19 cellular contexts compared by ENCODE assay signal in the genomic region with DNA sequence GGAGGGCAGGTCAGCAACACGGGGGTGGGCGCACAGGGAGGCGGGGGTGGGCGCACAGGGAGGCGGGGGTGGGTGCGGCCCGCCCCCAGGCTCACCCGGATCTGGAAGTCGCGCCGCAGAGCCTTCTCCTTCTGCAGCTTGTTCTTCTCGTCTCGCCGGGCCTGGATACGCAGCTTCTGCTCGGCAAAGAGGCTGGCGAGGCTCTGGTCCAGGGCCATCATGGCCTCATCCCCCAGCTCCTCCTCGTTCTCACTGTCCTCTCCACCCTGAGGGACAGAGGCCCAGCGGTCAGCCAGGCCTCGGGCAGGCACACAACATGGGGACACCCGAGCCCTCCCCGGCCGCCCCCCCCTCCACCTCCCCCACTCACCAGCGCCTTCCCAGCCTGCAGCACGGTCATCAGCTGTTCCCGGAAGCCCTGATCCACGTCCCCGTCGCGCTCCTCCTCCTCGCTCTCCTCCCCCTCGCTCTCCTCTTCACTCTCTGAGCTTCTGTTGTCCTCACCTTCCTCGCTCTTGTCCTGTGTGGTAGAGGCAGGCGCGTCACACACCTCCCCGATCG. TPM values are rescaled to one million over a fixed set of nuclear protein-coding genes. Genes with fewer than 3 reads are reported as not detected.
A peak's percentile ranks its signal among the peaks of the same experiment; 100 is the strongest.
DNase-seq lines count a peak whose midpoint lies in the region; ATAC-seq, FAIRE-seq and TF ChIP-seq lines count a peak whose summit lies in the region.
"Had no signal": no experiment of that assay in that cellular context is flagged by ENCODE, and none has a peak within 500 bp of the region (broad histone marks: within the 10 kb centered on the region; RNA-seq: fewer than 3 reads in every experiment).

No MANE protein-coding gene starts in this region.

- no peak for TF ChIP-seq RAD21 in HepG2 (CRISPR knock-in tag; IDR thresholded peaks at IDR 0.05)

- TF ChIP-seq POLR2A in HepG2 (IDR thresholded peaks at IDR 0.05; ENCODE audit: insufficient read depth in 1 of 2, low read depth in 2 of 2, low read length in 2 of 2) (no peak), right lobe of liver (IDR thresholded peaks at IDR 0.05) (no peak), testis (IDR thresholded peaks at IDR 0.05) (no peak), transverse colon (IDR thresholded peaks at IDR 0.05) (no peak), adrenal gland (IDR thresholded peaks at IDR 0.05) (no peak)

- 0 out of 2 replicates have a peak, but pooled peaks cover 2% of the 10 kb centered on the region for H4K20me1 ChIP-seq in HepG2 (ENCODE audit: insufficient read depth, low read length)

- WGBS in HepG2 (ENCODE audit: low lambda C conversion rate): 96% methylated on average over 29 of the region's 37 CpGs
- 94% methylated on average over 9 of the region's 37 CpGs for WGBS in right lobe of liver (ENCODE audit: insufficient coverage, low coverage, low lambda C conversion rate, missing lambda C conversion rate)
- WGBS in testis, 2 donors: 73 to 77% methylated on average over 12 to 35 of the region's 37 CpGs
- WGBS in transverse colon (ENCODE audit: low coverage in 1 of 2), 2 donors: 92 to 93% methylated on average over 3 to 34 of the region's 37 CpGs
- 92 to 94% (median 93%) methylated on average over 26 to 37 of the region's 37 CpGs for WGBS in adrenal gland, 4 donors

- H3K4me3 ChIP-seq in HepG2 (replicated peaks in 1 of 3; ENCODE audit: insufficient read depth in 1 of 3, low read depth in 2 of 3, low read length in 3 of 3) (no peak overlapping the region), right lobe of liver (no peak overlapping the region), testis (no peak overlapping the region), transverse colon (no peak overlapping the region), adrenal gland (no peak overlapping the region)
- H3K4me3 ChIP-seq: A549 had no signal

- intact Hi-C loops in HepG2 (cut with micrococcal nuclease; ENCODE audit: unreplicated experiment) (no loop called here), right lobe of liver (cut with DNase I) (loop anchor here in 1 of 2 donors (10.0 kb wide), 1 partner anchor 120 kb away; no protein-coding TSS in a partner anchor), testis (cut with DNase I; ENCODE audit: low total_unique reads) (no loop called here), transverse colon (cut with DNase I; ENCODE audit: low total_unique reads) (no loop called here), adrenal gland (cut with DNase I) (loop anchor here in 1 of 2 donors (10.0 kb wide), 1 partner anchor 120 kb away; no protein-coding TSS in a partner anchor)

- H3K4me1 ChIP-seq in HepG2 (ENCODE audit: insufficient read depth, low read length) (peaks cover 9% of the 10 kb centered on the region; the same call in 1 of the 2 replicates), right lobe of liver (no peaks in the 10 kb centered on the region), testis (peaks cover 5% of the 10 kb centered on the region), transverse colon (no peaks in the 10 kb centered on the region), adrenal gland (replicated peaks in 1 of 2) (no peaks in the 10 kb centered on the region)

- BruUV-seq in HepG2 (replicated peaks; lab: Mats Ljungman, UMichigan): TSS peak; percentile 24

- no peaks in the 10 kb centered on the region for H3K79me2 ChIP-seq in HepG2 (ENCODE audit: insufficient read depth, low read length)

- H3K9me3 Mint-ChIP-seq in nephron progenitor cell (no peaks in the 10 kb centered on the region), T-cell (no peaks in the 10 kb centered on the region)
- H3K9me3 Mint-ChIP-seq: CD4-positive, CD25-positive, alpha-beta regulatory T cell had no signal

- H3K4me3 Mint-ChIP-seq in nephron progenitor cell: no peak overlapping the region
- H3K4me3 Mint-ChIP-seq in T-cell: no peak overlapping the region
- H3K4me3 Mint-ChIP-seq: CD4-positive, CD25-positive, alpha-beta regulatory T cell had no signal

- H3K9ac ChIP-seq in HepG2 (ENCODE audit: insufficient read depth, low read depth, low read length): no peak overlapping the region

- H3K27me3 Mint-ChIP-seq in nephron progenitor cell (ENCODE audit: low read depth, poor library complexity): no peaks in the 10 kb centered on the region
- H3K27me3 Mint-ChIP-seq in T-cell: no peaks in the 10 kb centered on the region
- H3K27me3 Mint-ChIP-seq: CD4-positive, CD25-positive, alpha-beta regulatory T cell had no signal

- no peak for FAIRE-seq in HepG2 (lab: Jason Lieb, UNC)
- FAIRE-seq: A549, GM12891 had no signal

- H3K36me3 ChIP-seq in HepG2 (replicated peaks in 1 of 2; ENCODE audit: control insufficient read depth in 1 of 2, insufficient read depth in 2 of 2, low read length in 2 of 2) (peaks cover 46 to 86% of the 10 kb centered on the region in 2 experiments), right lobe of liver (peaks cover 0 to 53% (median 16%) of the 10 kb centered on the region in 4 donors), testis (ENCODE audit: low read depth, missing control alignments) (no peaks in the 10 kb centered on the region), transverse colon (peaks cover 0 to 50% (median 8%) of the 10 kb centered on the region in 4 donors), adrenal gland (replicated peaks in 1 of 2) (peaks cover 0 to 82% of the 10 kb centered on the region in 2 donors)

- H3K9me3 ChIP-seq in HepG2 (ENCODE audit: low read length) (no peaks in the 10 kb centered on the region), right lobe of liver (no peaks in the 10 kb centered on the region), testis (no peaks in the 10 kb centered on the region), transverse colon (no peaks in the 10 kb centered on the region), adrenal gland (replicated peaks in 1 of 3) (no peaks in the 10 kb centered on the region)
- H3K9me3 ChIP-seq: A549 had no signal

- TF ChIP-seq CTCF in HepG2 (CRISPR knock-in tag; IDR thresholded peaks at IDR 0.05): no peak
- no peak for TF ChIP-seq CTCF in right lobe of liver (IDR thresholded peaks at IDR 0.05)
- TF ChIP-seq CTCF in nephron progenitor cell (IDR thresholded peaks at IDR 0.05): no peak
- no peak for TF ChIP-seq CTCF in testis (IDR thresholded peaks at IDR 0.05)
- no peak for TF ChIP-seq CTCF in transverse colon (IDR thresholded peaks at IDR 0.05)
- no peak for TF ChIP-seq CTCF in adrenal gland (IDR thresholded peaks at IDR 0.05)

- H3K36me3 Mint-ChIP-seq in nephron progenitor cell (ENCODE audit: low read depth) (peaks cover 6% of the 10 kb centered on the region), T-cell (peaks cover 20% of the 10 kb centered on the region)
- H3K36me3 Mint-ChIP-seq: CD4-positive, CD25-positive, alpha-beta regulatory T cell had no signal

- H3K27me3 ChIP-seq in HepG2 (ENCODE audit: control insufficient read depth in 1 of 2, insufficient read depth in 2 of 2, low read length in 2 of 2) (no peaks in the 10 kb centered on the region), right lobe of liver (no peaks in the 10 kb centered on the region), testis (no peaks in the 10 kb centered on the region), transverse colon (no peaks in the 10 kb centered on the region), adrenal gland (no peaks in the 10 kb centered on the region)

- no peak overlapping the region for H3K27ac ChIP-seq in HepG2 (ENCODE audit: extremely low read length, insufficient read depth, low read length)
- no peak overlapping the region for H3K27ac ChIP-seq in right lobe of liver
- H3K27ac ChIP-seq in testis: no peak overlapping the region
- no peak overlapping the region for H3K27ac ChIP-seq in transverse colon
- H3K27ac ChIP-seq in adrenal gland: no peak overlapping the region
- H3K27ac ChIP-seq: A549 had no signal

- H2AFZ ChIP-seq in HepG2 (ENCODE audit: low read length): no peak overlapping the region

- CTCF ChIA-PET in HepG2 (lab: Yijun Ruan, JAX; ENCODE audit: low intra/inter-chr PET ratio, low total read pairs) (no interaction called here), T-cell (lab: Charles Lee) (interaction anchor here in 1 of 2 donors (0.6 kb wide), 1 partner anchor 71 kb away, joined by 4 read pairs; no protein-coding TSS in a partner anchor)

- peak overlapping the region; percentile 61 for H3K27ac Mint-ChIP-seq in nephron progenitor cell
- H3K27ac Mint-ChIP-seq in T-cell: no peak overlapping the region

- TF ChIP-seq EP300 in HepG2 (IDR thresholded peaks at IDR 0.05; ENCODE audit: low read depth in 2 of 2, low read length in 2 of 2) (no peak), HepG2 (CRISPR knock-in tag; IDR thresholded peaks at IDR 0.05; ENCODE audit: borderline replicate concordance) (no peak), transverse colon (IDR thresholded peaks at IDR 0.05; ENCODE audit: low read depth) (no peak)

- in situ Hi-C loops in HepG2 (cut with HindIII; ENCODE audit: extremely low pct_ligation_motif_present, low pct_unique_long_range_greater_than_20kb) (no loop called here), transverse colon (cut with MboI; ENCODE audit: low pct_ligation_motif_present in 1 of 4, low pct_unique_long_range_greater_than_20kb in 1 of 4, low sequenced_read_pairs in 3 of 4) (no loop called here)

- POLR2A ChIA-PET in HepG2 (lab: Yijun Ruan, JAX) (interaction anchor here (0.6 to 1.0 kb wide), 2 partner anchors 9 to 11 kb away, joined by 3 to 5 read pairs; a partner anchor contains a TSS), T-cell (lab: Charles Lee) (no interaction called here)

- no peak overlapping the region for H3K4me2 ChIP-seq in HepG2 (ENCODE audit: low read depth, low read length)
- H3K4me2 ChIP-seq: A549 had no signal

- DNase-seq in HepG2 (ENCODE audit: low spot score) (no peak), right lobe of liver (no peak), cerebellar cortex (ENCODE audit: low spot score) (peak; percentile 63), nephron progenitor cell (no peak), testis (peak; percentile 51), transverse colon (no peak), adrenal gland (no peak), T-cell (no peak)
- DNase-seq: AML-193; CD4-positive, CD25-positive, alpha-beta regulatory T cell; DMS53; GOT3; Karpas-422; NCI-H1930; NCI-H510A treated with DMSO at 0.1 percent for 48 hours; RPMI8226 had no signal

- H3K4me1 Mint-ChIP-seq in nephron progenitor cell (peaks cover 23% of the 10 kb centered on the region), T-cell (no peaks in the 10 kb centered on the region)

- ATAC-seq in HepG2: no peak
- ATAC-seq in right lobe of liver: no peak
- ATAC-seq in T-cell (replicated peaks in 1 of 4): no peak
- ATAC-seq: A549 had no signal

RNA-seq across cellular contexts. Expression of a gene that starts 10.4 kb away (rescaled TPM):
- total RNA-seq in HepG2 (2016; rRNA removed; fragmentation: Illumina TruSeq; extraction: Trizol): 40.4 and 54.8 TPM in 2 replicates
- 58.9 and 65.5 TPM in 2 replicates for total RNA-seq in HepG2 (2016; cell fraction: cytosol; rRNA removed; fragmentation: Illumina TruSeq; extraction: Trizol; ENCODE audit: low read depth)
- total RNA-seq in HepG2 (2016; cell fraction: insoluble cytoplasmic fraction; rRNA removed; fragmentation: Illumina TruSeq; extraction: Trizol): 35.1 and 61.8 TPM in 2 replicates
- 24.4 and 24.9 TPM in 2 replicates for total RNA-seq in HepG2 (2016; cell fraction: membrane; rRNA removed; fragmentation: Illumina TruSeq; extraction: Trizol)
- total RNA-seq in HepG2 (2016; cell fraction: nucleus; rRNA removed; fragmentation: Illumina TruSeq; extraction: Trizol): 52.0 and 62.6 TPM in 2 replicates
- 18.6 and 28.4 TPM in 2 replicates for polyA plus RNA-seq in HepG2 (2011; rRNA removed)
- polyA plus RNA-seq in HepG2 (2011; cell fraction: cytosol; rRNA removed): 9.7 and 12.5 TPM in 2 replicates
- 158 and 176 TPM in 2 replicates for polyA plus RNA-seq in HepG2 (2011; cell fraction: nucleus; rRNA removed)
- polyA plus RNA-seq in HepG2 (2012): 28.0 and 41.5 TPM in 2 replicates
- polyA plus RNA-seq in HepG2 (2016; cell fraction: cytosol; fragmentation: Illumina TruSeq; extraction: Trizol; ENCODE audit: low read depth): 7.8 and 7.9 TPM in 2 replicates
- 28.2 and 32.7 TPM in 2 replicates for polyA plus RNA-seq in HepG2 (2016; cell fraction: insoluble cytoplasmic fraction; fragmentation: Illumina TruSeq; extraction: Trizol; ENCODE audit: low read depth)
- polyA plus RNA-seq in HepG2 (2016; cell fraction: membrane; fragmentation: Illumina TruSeq; extraction: Trizol; ENCODE audit: low read depth): 9.0 and 12.1 TPM in 2 replicates
- polyA plus RNA-seq in HepG2 (2016; cell fraction: nucleus; fragmentation: Illumina TruSeq; extraction: Trizol; ENCODE audit: insufficient read depth, low read depth): 146 and 160 TPM in 2 replicates
- 50.2 and 100 TPM in 2 replicates for polyA minus RNA-seq in HepG2 (2011; rRNA and poly(A)+ RNA removed; ENCODE audit: low replicate concordance)
- 19.4 and 21.0 TPM in 2 replicates for polyA minus RNA-seq in HepG2 (2011; cell fraction: cytosol; rRNA and poly(A)+ RNA removed)
- 53.3 and 54.8 TPM in 2 replicates for polyA minus RNA-seq in HepG2 (2011; cell fraction: nucleus; rRNA and poly(A)+ RNA removed)
- 10 to 100 TPM; 16.3 to 32.0 (median 23.7) TPM for total RNA-seq in right lobe of liver
- total RNA-seq in testis: 10 to 100 TPM; 74.1 to 78.9 TPM
- 32.9 TPM for polyA plus RNA-seq in testis (ENCODE audit: insufficient read depth, low read depth, low replicate concordance)
- 100 to 1,000 TPM in 2 of 4 donors, 10 to 100 TPM in 2; 25.4 to 148 (median 81.5) TPM for total RNA-seq in transverse colon
- total RNA-seq in adrenal gland: 10 to 100 TPM; 27.8 to 65.5 (median 42.4) TPM
- 10 to 100 TPM; 19.0 to 62.3 (median 46.8) TPM for polyA plus RNA-seq in adrenal gland
- 100 to 1,000 TPM in 1 of 5 donors, 10 to 100 TPM in 4; 57.0 to 102 (median 94.2) TPM for total RNA-seq in T-cell

RNA-seq across cellular contexts. Expression of a gene that starts 15.6 kb away (rescaled TPM):
- 0.70 and 0.80 TPM in 2 replicates for total RNA-seq in HepG2 (2016; rRNA removed; fragmentation: Illumina TruSeq; extraction: Trizol)
- total RNA-seq in HepG2 (2016; cell fraction: cytosol; rRNA removed; fragmentation: Illumina TruSeq; extraction: Trizol; ENCODE audit: low read depth): 0.20 and 0.26 TPM in 2 replicates
- total RNA-seq in HepG2 (2016; cell fraction: insoluble cytoplasmic fraction; rRNA removed; fragmentation: Illumina TruSeq; extraction: Trizol): 0.68 and 1.1 TPM in 2 replicates
- total RNA-seq in HepG2 (2016; cell fraction: membrane; rRNA removed; fragmentation: Illumina TruSeq; extraction: Trizol): 0.59 and 0.62 TPM in 2 replicates
- total RNA-seq in HepG2 (2016; cell fraction: nucleus; rRNA removed; fragmentation: Illumina TruSeq; extraction: Trizol): 0.28 and 0.37 TPM in 2 replicates
- 0.14 and 0.16 TPM in 2 replicates for polyA plus RNA-seq in HepG2 (2011; rRNA removed)
- 0.10 and 0.12 TPM in 2 replicates for polyA plus RNA-seq in HepG2 (2011; cell fraction: cytosol; rRNA removed)
- polyA plus RNA-seq in HepG2 (2011; cell fraction: nucleus; rRNA removed): 0.09 and 0.43 TPM in 2 replicates
- 0.24 and 0.29 TPM in 2 replicates for polyA plus RNA-seq in HepG2 (2012)
- 0.24 and 0.27 TPM in 2 replicates for polyA plus RNA-seq in HepG2 (2016; cell fraction: cytosol; fragmentation: Illumina TruSeq; extraction: Trizol; ENCODE audit: low read depth)
- 0.71 and 1.2 TPM in 2 replicates for polyA plus RNA-seq in HepG2 (2016; cell fraction: insoluble cytoplasmic fraction; fragmentation: Illumina TruSeq; extraction: Trizol; ENCODE audit: low read depth)
- 0.50 and 0.52 TPM in 2 replicates for polyA plus RNA-seq in HepG2 (2016; cell fraction: membrane; fragmentation: Illumina TruSeq; extraction: Trizol; ENCODE audit: low read depth)
- 1.1 and 1.5 TPM in 2 replicates for polyA plus RNA-seq in HepG2 (2016; cell fraction: nucleus; fragmentation: Illumina TruSeq; extraction: Trizol; ENCODE audit: insufficient read depth, low read depth)
- polyA minus RNA-seq in HepG2 (2011; rRNA and poly(A)+ RNA removed; ENCODE audit: low replicate concordance): 0.38 TPM in 1 of 2 replicates, not detected in the other
- polyA minus RNA-seq in HepG2 (2011; cell fraction: cytosol; rRNA and poly(A)+ RNA removed): not detected in 2 replicates
- polyA minus RNA-seq in HepG2 (2011; cell fraction: nucleus; rRNA and poly(A)+ RNA removed): 0.12 TPM in 1 of 2 replicates, not detected in the other
- under 1 TPM; 0.09 to 0.92 (median 0.27) TPM for total RNA-seq in right lobe of liver
- 1 to 10 TPM; 3.8 to 5.9 TPM for total RNA-seq in testis
- polyA plus RNA-seq in testis (ENCODE audit: insufficient read depth, low read depth, low replicate concordance): 2.5 TPM
- total RNA-seq in transverse colon: 100 to 1,000 TPM; 214 to 308 (median 283) TPM
- total RNA-seq in adrenal gland: 1 to 10 TPM in 6 of 8 donors, under 1 TPM in 2; 0.61 to 4.2 (median 1.7) TPM
- under 1 TPM; 0.32 to 0.40 (median 0.34) TPM for polyA plus RNA-seq in adrenal gland
- not detected for total RNA-seq in T-cell
- total RNA-seq: CD4-positive, CD25-positive, alpha-beta regulatory T cell; SK-MEL-5 had no signal
- polyA plus RNA-seq: A549; CD4-positive, CD25-positive, alpha-beta regulatory T cell had no signal

RNA-seq across cellular contexts. Expression of a gene that starts 39.6 kb away (rescaled TPM):
- total RNA-seq in HepG2 (2016; rRNA removed; fragmentation: Illumina TruSeq; extraction: Trizol) (5.1 and 5.8 TPM in 2 replicates), right lobe of liver (under 1 TPM in 3 of 6 experiments, not detected in 3; 0.12 to 0.25 (median 0.14) TPM), testis (1 to 10 TPM; 2.6 to 4.3 TPM), transverse colon (under 1 TPM in 3 of 4 donors, not detected in 1; 0.16 to 0.96 (median 0.40) TPM), adrenal gland (under 1 TPM in 4 of 8 donors, not detected in 4; 0.11 to 0.67 (median 0.16) TPM), T-cell (not detected)
- total RNA-seq in HepG2 (2016; cell fraction: cytosol; rRNA removed; fragmentation: Illumina TruSeq; extraction: Trizol; ENCODE audit: low read depth): 1.5 and 1.6 TPM in 2 replicates
- total RNA-seq in HepG2 (2016; cell fraction: insoluble cytoplasmic fraction; rRNA removed; fragmentation: Illumina TruSeq; extraction: Trizol): 5.3 and 5.8 TPM in 2 replicates
- total RNA-seq in HepG2 (2016; cell fraction: membrane; rRNA removed; fragmentation: Illumina TruSeq; extraction: Trizol): 4.8 and 5.0 TPM in 2 replicates
- 3.0 and 4.2 TPM in 2 replicates for total RNA-seq in HepG2 (2016; cell fraction: nucleus; rRNA removed; fragmentation: Illumina TruSeq; extraction: Trizol)
- polyA plus RNA-seq in HepG2 (2011; rRNA removed) (0.41 and 1.1 TPM in 2 replicates), testis (ENCODE audit: insufficient read depth, low read depth, low replicate concordance) (6.9 TPM), adrenal gland (under 1 TPM in 2 of 3 donors, not detected in 1; 0.16 to 0.24 TPM)
- 0.38 and 0.64 TPM in 2 replicates for polyA plus RNA-seq in HepG2 (2011; cell fraction: cytosol; rRNA removed)
- 0.42 and 0.95 TPM in 2 replicates for polyA plus RNA-seq in HepG2 (2011; cell fraction: nucleus; rRNA removed)
- polyA plus RNA-seq in HepG2 (2012): 0.58 and 0.69 TPM in 2 replicates
- polyA plus RNA-seq in HepG2 (2016; cell fraction: cytosol; fragmentation: Illumina TruSeq; extraction: Trizol; ENCODE audit: low read depth): 1.8 TPM in 2 replicates
- polyA plus RNA-seq in HepG2 (2016; cell fraction: insoluble cytoplasmic fraction; fragmentation: Illumina TruSeq; extraction: Trizol; ENCODE audit: low read depth): 7.9 and 8.6 TPM in 2 replicates
- polyA plus RNA-seq in HepG2 (2016; cell fraction: membrane; fragmentation: Illumina TruSeq; extraction: Trizol; ENCODE audit: low read depth): 2.3 and 3.2 TPM in 2 replicates
- polyA plus RNA-seq in HepG2 (2016; cell fraction: nucleus; fragmentation: Illumina TruSeq; extraction: Trizol; ENCODE audit: insufficient read depth, low read depth): 5.8 and 9.1 TPM in 2 replicates
- polyA minus RNA-seq in HepG2 (2011; rRNA and poly(A)+ RNA removed; ENCODE audit: low replicate concordance): 1.9 TPM in 1 of 2 replicates, not detected in the other
- polyA minus RNA-seq in HepG2 (2011; cell fraction: cytosol; rRNA and poly(A)+ RNA removed): 0.70 and 0.99 TPM in 2 replicates
- 0.13 TPM in 1 of 2 replicates, not detected in the other for polyA minus RNA-seq in HepG2 (2011; cell fraction: nucleus; rRNA and poly(A)+ RNA removed)
- total RNA-seq: CD4-positive, CD25-positive, alpha-beta regulatory T cell had no signal
- polyA plus RNA-seq: CD4-positive, CD25-positive, alpha-beta regulatory T cell had no signal

RNA-seq across cellular contexts. Expression of a gene that starts 46.1 kb away (rescaled TPM):
- total RNA-seq in HepG2 (2016; rRNA removed; fragmentation: Illumina TruSeq; extraction: Trizol): not detected in 2 replicates
- total RNA-seq in HepG2 (2016; cell fraction: cytosol; rRNA removed; fragmentation: Illumina TruSeq; extraction: Trizol; ENCODE audit: low read depth): not detected in 2 replicates
- total RNA-seq in HepG2 (2016; cell fraction: insoluble cytoplasmic fraction; rRNA removed; fragmentation: Illumina TruSeq; extraction: Trizol): not detected in 2 replicates
- total RNA-seq in HepG2 (2016; cell fraction: membrane; rRNA removed; fragmentation: Illumina TruSeq; extraction: Trizol): not detected in 2 replicates
- not detected in 2 replicates for total RNA-seq in HepG2 (2016; cell fraction: nucleus; rRNA removed; fragmentation: Illumina TruSeq; extraction: Trizol)
- polyA plus RNA-seq in HepG2 (2011; rRNA removed): 0.01 and 0.03 TPM in 2 replicates
- 0.03 and 0.05 TPM in 2 replicates for polyA plus RNA-seq in HepG2 (2011; cell fraction: cytosol; rRNA removed)
- 0.14 TPM in 1 of 2 replicates, not detected in the other for polyA plus RNA-seq in HepG2 (2011; cell fraction: nucleus; rRNA removed)
- polyA plus RNA-seq in HepG2 (2012): 0.16 and 0.34 TPM in 2 replicates
- not detected in 2 replicates for polyA plus RNA-seq in HepG2 (2016; cell fraction: cytosol; fragmentation: Illumina TruSeq; extraction: Trizol; ENCODE audit: low read depth)
- polyA plus RNA-seq in HepG2 (2016; cell fraction: insoluble cytoplasmic fraction; fragmentation: Illumina TruSeq; extraction: Trizol; ENCODE audit: low read depth): not detected in 2 replicates
- polyA plus RNA-seq in HepG2 (2016; cell fraction: membrane; fragmentation: Illumina TruSeq; extraction: Trizol; ENCODE audit: low read depth): not detected in 2 replicates
- not detected in 2 replicates for polyA plus RNA-seq in HepG2 (2016; cell fraction: nucleus; fragmentation: Illumina TruSeq; extraction: Trizol; ENCODE audit: insufficient read depth, low read depth)
- 0.16 TPM in 1 of 2 replicates, not detected in the other for polyA minus RNA-seq in HepG2 (2011; rRNA and poly(A)+ RNA removed; ENCODE audit: low replicate concordance)
- not detected in 2 replicates for polyA minus RNA-seq in HepG2 (2011; cell fraction: cytosol; rRNA and poly(A)+ RNA removed)
- not detected in 2 replicates for polyA minus RNA-seq in HepG2 (2011; cell fraction: nucleus; rRNA and poly(A)+ RNA removed)
- 10 to 100 TPM in 1 of 6 experiments, 1 to 10 TPM in 5; 3.0 to 12.4 (median 7.3) TPM for total RNA-seq in right lobe of liver
- total RNA-seq in testis: 1 to 10 TPM; 6.7 to 8.0 TPM
- polyA plus RNA-seq in testis (ENCODE audit: insufficient read depth, low read depth, low replicate concordance): 11.5 TPM
- total RNA-seq in transverse colon: 10 to 100 TPM in 3 of 4 donors, 1 to 10 TPM in 1; 8.7 to 72.0 (median 18.2) TPM
- total RNA-seq in adrenal gland: 10 to 100 TPM in 1 of 8 donors, 1 to 10 TPM in 7; 4.9 to 15.1 (median 7.7) TPM
- 10 to 100 TPM in 2 of 3 donors, under 1 TPM in 1; 0.90 to 25.1 (median 10.4) TPM for polyA plus RNA-seq in adrenal gland
- total RNA-seq in T-cell: under 1 TPM; 0.30 to 0.75 (median 0.53) TPM
- polyA plus RNA-seq: CD4-positive, CD25-positive, alpha-beta regulatory T cell had no signal

Comparison
In these comparisons a context has a peak if more than half of its experiments do, and no peak if none do; other contexts are left out.
1. DNase-seq: peak in cerebellar cortex (single experiment) and testis (single experiment); none in HepG2 (single experiment), right lobe of liver (0 of 3), nephron progenitor cell (single experiment), transverse colon (single experiment), adrenal gland (0 of 7) and T-cell (0 of 34).
2. RNA of a gene that starts 15.6 kb away (total RNA-seq): 214 to 308 TPM in transverse colon; 3.8 to 5.9 TPM in testis, 0.61 to 4.2 TPM in adrenal gland, 0.20 to 1.1 TPM in HepG2, 0.09 to 0.92 TPM in right lobe of liver and not detected in T-cell; every median in the first group is over 10 times any median in the second.